Comparison of ENCODE assay signal across 26 cellular contexts in genomic region chr11:131764126-131764525, GRCh38.
"Had no signal": no experiment of that assay in that cellular context is flagged by ENCODE, and none has a peak within 500 bp of the region (broad histone marks: within the 10 kb centered on the region; RNA-seq: fewer than 3 reads in every experiment).

No MANE protein-coding gene starts in this region.

- H3K9me3 ChIP-seq: ovary, psoas muscle, right lobe of liver, sigmoid colon, thoracic aorta, thyroid gland, upper lobe of left lung, vagina had no signal

- H3K36me3 Mint-ChIP-seq: natural killer cell; neural progenitor cell; stimulated activated effector memory CD8-positive, alpha-beta T cell treated with anti-CD3 and anti-CD28 coated beads, Interleukin-12 subunit alpha, Interleukin-12 subunit beta, amount 100 ng/mL, for 72 hours; stimulated activated naive B cell treated with anti-CD40 and anti-IgM and Interleukin-4, amounts not matched to agents 10 μg/mL and 1 μg/mL and 100 μg/mL, for 72 hours had no signal

- H3K4me1 Mint-ChIP-seq: natural killer cell; stimulated activated effector memory CD8-positive, alpha-beta T cell treated with anti-CD3 and anti-CD28 coated beads, Interleukin-12 subunit alpha, Interleukin-12 subunit beta, amount 100 ng/mL, for 72 hours; stimulated activated naive B cell treated with anti-CD40 and anti-IgM and Interleukin-4, amounts not matched to agents 10 μg/mL and 1 μg/mL and 100 μg/mL, for 72 hours had no signal

- H3K9me3 Mint-ChIP-seq: natural killer cell, nephron had no signal

- H3K27me3 ChIP-seq: neural progenitor cell, ovary, right lobe of liver, sigmoid colon, thyroid gland, upper lobe of left lung, vagina had no signal

- H3K4me3 Mint-ChIP-seq: natural killer cell; nephron; neural progenitor cell; stimulated activated effector memory CD8-positive, alpha-beta T cell treated with anti-CD3 and anti-CD28 coated beads, Interleukin-12 subunit alpha, Interleukin-12 subunit beta, amount 100 ng/mL, for 72 hours; stimulated activated naive B cell treated with anti-CD40 and anti-IgM and Interleukin-4, amounts not matched to agents 10 μg/mL and 1 μg/mL and 100 μg/mL, for 72 hours; stimulated activated naive CD8-positive, alpha-beta T cell treated with anti-CD3 and anti-CD28 coated beads, Interleukin-15, Interleukin-2, amounts not matched to agents 100 ng/mL and 50 ng/mL, for 24 hours had no signal

- H3K4me1 ChIP-seq: neural progenitor cell, psoas muscle, right lobe of liver, stomach, thyroid gland, tibial nerve, vagina had no signal

- H3K27me3 Mint-ChIP-seq: stimulated activated naive B cell treated with anti-CD40 and anti-IgM and Interleukin-4, amounts not matched to agents 10 μg/mL and 1 μg/mL and 100 μg/mL, for 72 hours; stimulated activated naive CD8-positive, alpha-beta T cell treated with anti-CD3 and anti-CD28 coated beads, Interleukin-15, Interleukin-2, amounts not matched to agents 100 ng/mL and 50 ng/mL, for 24 hours had no signal

- H3K27ac Mint-ChIP-seq: natural killer cell; nephron; neural progenitor cell; progenitor cell of endocrine pancreas; stimulated activated effector memory CD8-positive, alpha-beta T cell treated with anti-CD3 and anti-CD28 coated beads, Interleukin-12 subunit alpha, Interleukin-12 subunit beta, amount 100 ng/mL, for 72 hours; stimulated activated naive B cell treated with anti-CD40 and anti-IgM and Interleukin-4, amounts not matched to agents 10 μg/mL and 1 μg/mL and 100 μg/mL, for 72 hours; stimulated activated naive CD8-positive, alpha-beta T cell treated with anti-CD3 and anti-CD28 coated beads, Interleukin-15, Interleukin-2, amounts not matched to agents 100 ng/mL and 50 ng/mL, for 24 hours had no signal

- DNase-seq: natural killer cell; occipital lobe; ovary; psoas muscle; right cardiac atrium; right lobe of liver; sigmoid colon; small intestine; stimulated activated CD4-positive, alpha-beta T cell treated with anti-CD3 and anti-CD28 coated beads, Interleukin-15, amount 100 ng/mL, for 24 hours; stimulated activated CD4-positive, alpha-beta T cell treated with anti-CD3 and anti-CD28 coated beads, Interleukin-2, amount 100 ng/mL, for 24 hours; stimulated activated CD4-positive, alpha-beta T cell treated with anti-CD3 and anti-CD28 coated beads, Interleukin-2, amount 100 ng/mL, for 48 hours; stimulated activated CD4-positive, alpha-beta T cell treated with anti-CD3 and anti-CD28 coated beads, Interleukin-4, amount 100 ng/mL, for 24 hours; stimulated activated naive B cell treated with anti-CD40 and anti-IgM and Interleukin-4, amounts not matched to agents 10 μg/mL and 1 μg/mL and 100 μg/mL, for 72 hours; stimulated activated naive CD4-positive, alpha-beta T cell treated with Interleukin-2 at 50 U/mL for 16 hours; stomach; thyroid gland; trophoblast cell; upper lobe of left lung had no signal

- H3K4me3 ChIP-seq: neural progenitor cell, ovary, psoas muscle, right lobe of liver, sigmoid colon, stomach, thoracic aorta, thyroid gland, tibial nerve, upper lobe of left lung, vagina had no signal

- ATAC-seq: natural killer cell; psoas muscle; right cardiac atrium; right lobe of liver; stimulated activated effector memory CD8-positive, alpha-beta T cell treated with anti-CD3 and anti-CD28 coated beads, Interleukin-12 subunit alpha, Interleukin-12 subunit beta, amount 100 ng/mL, for 72 hours; stimulated activated naive B cell treated with anti-CD40 and anti-IgM and Interleukin-4, amounts not matched to agents 10 μg/mL and 1 μg/mL and 100 μg/mL, for 72 hours had no signal

- H3K36me3 ChIP-seq: neural progenitor cell, ovary, right lobe of liver, sigmoid colon, stomach, thoracic aorta, thyroid gland, tibial nerve, upper lobe of left lung, vagina had no signal
